ENCODE assay signal across 22 cellular contexts in the genomic region with DNA sequence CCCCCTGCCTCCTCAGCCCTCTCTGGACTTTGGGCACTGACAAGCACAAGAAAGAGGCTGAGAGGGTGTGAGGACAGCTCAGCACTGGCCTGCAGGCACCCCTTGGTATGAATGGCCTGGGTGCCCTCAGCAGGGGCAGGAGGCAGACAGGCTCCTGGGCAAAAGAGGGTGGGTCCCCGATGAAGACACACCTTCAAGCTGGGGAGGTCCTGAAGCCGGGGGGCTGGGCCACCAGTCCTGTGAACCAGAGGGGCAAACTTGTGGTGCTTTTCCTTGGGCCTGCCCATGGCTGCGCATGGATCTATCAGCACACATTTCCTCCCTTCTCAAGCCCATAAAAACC. TPM values are rescaled to one million over a fixed set of nuclear protein-coding genes. Genes with fewer than 3 reads are reported as not detected.
DNase-seq lines count a peak whose midpoint lies in the region; FAIRE-seq and TF ChIP-seq lines count a peak whose summit lies in the region.
"Had no signal": no experiment of that assay in that cellular context is flagged by ENCODE, and none has a peak within 500 bp of the region (broad histone marks: within the 10 kb centered on the region; RNA-seq: fewer than 3 reads in every experiment).

No MANE protein-coding gene starts in this region.

- no TSS peak for BruUV-seq in A673 (replicated peaks; lab: Mats Ljungman, UMichigan)

- H3K27me3 ChIP-seq in H1 (replicated peaks in 1 of 4; ENCODE audit: control insufficient read depth in 3 of 4, extremely low read depth in 1 of 4, insufficient read depth in 3 of 4, low read length in 3 of 4): peaks cover 0 to 3% (median 0%) of the 10 kb centered on the region in 4 experiments; a peak in 4 of 7 replicates
- peaks cover 40% of the 10 kb centered on the region for H3K27me3 ChIP-seq in osteoblast (ENCODE audit: insufficient read depth, low read length)
- H3K27me3 ChIP-seq in A673 (replicated peaks; ENCODE audit: insufficient read depth, low read depth, low read length, poor library complexity): no peaks in the 10 kb centered on the region
- H3K27me3 ChIP-seq: BLaER1 treated with 17β-estradiol and CSF1 and Interleukin-3, amounts not matched to agents 10 nM and 100 nM had no signal

- H3K9me3 Mint-ChIP-seq in chondrocyte (ENCODE audit: low read depth): no peaks in the 10 kb centered on the region
- H3K9me3 Mint-ChIP-seq: CD4-positive, alpha-beta T cell; CD8-positive, alpha-beta T cell had no signal

- H3K23ac ChIP-seq in H1 (ENCODE audit: insufficient read length): no peak overlapping the region

- H3K36me3 Mint-ChIP-seq in chondrocyte (ENCODE audit: low read depth): no peaks in the 10 kb centered on the region
- H3K36me3 Mint-ChIP-seq: CD8-positive, alpha-beta T cell had no signal

- no peak for TF ChIP-seq EP300 in H1 (IDR thresholded peaks at IDR 0.05; ENCODE audit: borderline replicate concordance in 1 of 2, low read depth in 2 of 2, low read length in 2 of 2)

- H3K36me3 ChIP-seq in H1 (ENCODE audit: control insufficient read depth in 2 of 4, insufficient read depth in 4 of 4, low read length in 3 of 4) (no peaks in the 10 kb centered on the region), osteoblast (ENCODE audit: insufficient read depth, low read length) (no peaks in the 10 kb centered on the region), A673 (ENCODE audit: insufficient read depth, low read length, poor library complexity, severe bottlenecking) (no peaks in the 10 kb centered on the region)

- H2AFZ ChIP-seq in H1 (ENCODE audit: low read length): no peak overlapping the region
- H2AFZ ChIP-seq in osteoblast (ENCODE audit: low read length): no peak overlapping the region

- H3K9me3 ChIP-seq in H1 (ENCODE audit: insufficient read depth in 2 of 2, low read depth in 1 of 2, low read length in 1 of 2) (no peaks in the 10 kb centered on the region), osteoblast (ENCODE audit: low read depth, low read length) (no peaks in the 10 kb centered on the region), A673 (ENCODE audit: low read depth, low read length, poor library complexity, severe bottlenecking) (no peaks in the 10 kb centered on the region)

- H4K20me1 ChIP-seq in H1 (replicated peaks in 1 of 2; ENCODE audit: control insufficient read depth in 1 of 2, insufficient read depth in 2 of 2, low read length in 2 of 2) (no peaks in the 10 kb centered on the region), osteoblast (ENCODE audit: insufficient read depth, low read length) (no peaks in the 10 kb centered on the region)

- TF ChIP-seq CTCF in chondrocyte (IDR thresholded peaks at IDR 0.05) (no peak), H1 (IDR thresholded peaks at IDR 0.05; ENCODE audit: control extremely low read depth in 1 of 3, insufficient read depth in 1 of 3, low read depth in 1 of 3, low read length in 3 of 3) (no peak), osteoblast (IDR thresholded peaks at IDR 0.05; ENCODE audit: extremely low read depth, low read depth, low read length) (no peak), A673 (conservative IDR thresholded peaks at IDR 0.05; ENCODE audit: low read depth, low read length) (no peak)

- H4K8ac ChIP-seq in H1 (ENCODE audit: extremely low read depth, insufficient read depth, low read length): no peak overlapping the region

- H3K27me3 Mint-ChIP-seq in chondrocyte (ENCODE audit: low read depth): peaks cover 1% of the 10 kb centered on the region

- intact Hi-C loops in A673 (cut with micrococcal nuclease; ENCODE audit: unreplicated experiment): no loop called here

- no peak overlapping the region for H2BK120ac ChIP-seq in H1 (replicated peaks; ENCODE audit: low read depth, low read length)

- H3K4me1 ChIP-seq in H1 (replicated peaks in 1 of 4; ENCODE audit: control insufficient read depth in 3 of 4, insufficient read depth in 4 of 4, low read length in 3 of 4) (peaks cover 0 to 29% (median 13%) of the 10 kb centered on the region in 4 experiments; a peak in 6 of 7 replicates), osteoblast (ENCODE audit: insufficient read depth, low read length) (no peaks in the 10 kb centered on the region), A673 (ENCODE audit: insufficient read depth, low read length, poor library complexity, severe bottlenecking) (no peaks in the 10 kb centered on the region)
- H3K4me1 ChIP-seq: Caco-2 had no signal

- H3K27ac Mint-ChIP-seq in chondrocyte (ENCODE audit: unreplicated experiment): no peak overlapping the region
- H3K27ac Mint-ChIP-seq: B cell; CD4-positive, alpha-beta T cell; CD8-positive, alpha-beta T cell had no signal

- H3K4ac ChIP-seq in H1 (replicated peaks; ENCODE audit: insufficient read length, low read depth, low read length): no peak overlapping the region

- WGBS in H1 (ENCODE audit: extremely low coverage in 1 of 2, insufficient coverage in 1 of 2, insufficient read length in 1 of 2, insufficient replicate concordance in 2 of 2, low coverage in 1 of 2, low lambda C conversion rate in 2 of 2, missing lambda C conversion rate in 1 of 2), 2 experiments: 100% methylated on average over 2 of the region's 3 CpGs; no CpG with 5 or more reads in 1 of the 2 experiments

- FAIRE-seq in H1 (lab: Jason Lieb, UNC): no peak
- FAIRE-seq: A204.1, D721Med, G401.6, GM12891, GM19239 had no signal

- no peak for TF ChIP-seq POLR2A in H1 (IDR thresholded peaks at IDR 0.05; ENCODE audit: control extremely low read depth in 1 of 2, low read depth in 2 of 2, low read length in 2 of 2)

- DNase-seq in chondrocyte (ENCODE audit: low spot score): peak; percentile 63
- DNase-seq in H1 (ENCODE audit: low read depth in 1 of 2, low spot score in 2 of 2): no peak
- peak; percentile 14 for DNase-seq in osteoblast (ENCODE audit: insufficient read length, low spot score, missing footprints)
- DNase-seq in A673 (ENCODE audit: low spot score): no peak
- DNase-seq in NCI-H1694 treated with DMSO at 0.1 percent for 48 hours (lab: John Stamatoyannopoulos, UW): no peak
- DNase-seq in mucosa of gallbladder (ENCODE audit: low spot score): no peak
- DNase-seq: 8988T; AML-193; Caco-2; Calu3; CD4-positive, alpha-beta T cell; CD8-positive, alpha-beta T cell; DMS79 treated with DMSO at 0.1 percent for 48 hours; GF-D8 had no signal

- no peak overlapping the region for H3K56ac ChIP-seq in H1 (replicated peaks; ENCODE audit: insufficient read length, low read depth, low read length)

- no peak overlapping the region for H4K5ac ChIP-seq in H1 (ENCODE audit: insufficient read length, low read depth, low read length)

- H3K4me2 ChIP-seq in H1 (ENCODE audit: insufficient read depth in 1 of 2, low read depth in 2 of 2, low read length in 2 of 2) (no peak overlapping the region), osteoblast (ENCODE audit: insufficient read depth, low read length) (no peak overlapping the region)

- no peak overlapping the region for H2BK20ac ChIP-seq in H1 (ENCODE audit: low read length)

- H3K4me3 ChIP-seq in H1 (ENCODE audit: extremely low read depth in 1 of 4, insufficient read depth in 2 of 4, low read depth in 3 of 4, low read length in 4 of 4) (no peak overlapping the region), osteoblast (ENCODE audit: insufficient read depth, low read length) (no peak overlapping the region), A673 (ENCODE audit: low read depth, low read length, poor library complexity, severe bottlenecking) (no peak overlapping the region)
- H3K4me3 ChIP-seq: BLaER1 treated with 17β-estradiol and CSF1 and Interleukin-3, amounts not matched to agents 10 nM and 100 nM had no signal

- H3K18ac ChIP-seq in H1 (ENCODE audit: extremely low read depth, low read length): no peak overlapping the region

- no peak overlapping the region for H3K14ac ChIP-seq in H1 (ENCODE audit: insufficient read length)

- no peak overlapping the region for H2BK12ac ChIP-seq in H1 (ENCODE audit: low read depth, low read length)

- H3K27ac ChIP-seq in H1 (ENCODE audit: low read depth, low read length) (no peak overlapping the region), osteoblast (ENCODE audit: low read depth, low read length) (no peak overlapping the region), A673 (ENCODE audit: low read depth, low read length, poor library complexity, severe bottlenecking) (no peak overlapping the region)
- H3K27ac ChIP-seq: C4-2B had no signal

- H3K79me2 ChIP-seq in H1 (ENCODE audit: control insufficient read depth in 1 of 2, insufficient read depth in 2 of 2, low read length in 2 of 2) (no peaks in the 10 kb centered on the region), osteoblast (ENCODE audit: insufficient read depth, low read length) (no peaks in the 10 kb centered on the region)

- H3K79me1 ChIP-seq in H1 (ENCODE audit: low read depth, low read length): no peaks in the 10 kb centered on the region

- POLR2A ChIA-PET in H1 (lab: Charles Lee; ENCODE audit: partially characterized antibody) (interaction anchor here (1.2 kb wide), 1 partner anchor 9 kb away, joined by 3 read pairs; no protein-coding TSS in a partner anchor), A673 (lab: Charles Lee; ENCODE audit: low non-redundant PET) (interaction anchor here (0.6 kb wide), 1 partner anchor 27 kb away, joined by 3 read pairs; no protein-coding TSS in a partner anchor)

- no peaks in the 10 kb centered on the region; the same call in 1 of the 2 replicates for H3K23me2 ChIP-seq in H1 (ENCODE audit: low read depth, low read length)

- H3K9ac ChIP-seq in H1 (replicated peaks in 1 of 4; ENCODE audit: extremely low read depth in 1 of 4, low read depth in 3 of 4, low read length in 3 of 4): no peak overlapping the region
- H3K9ac ChIP-seq: BLaER1 treated with 17β-estradiol and CSF1 and Interleukin-3, amounts not matched to agents 10 nM and 100 nM had no signal

- no peak overlapping the region for H3K4me3 Mint-ChIP-seq in chondrocyte (ENCODE audit: unreplicated experiment)
- H3K4me3 Mint-ChIP-seq: B cell; CD4-positive, alpha-beta T cell; CD8-positive, alpha-beta T cell had no signal

- H2BK5ac ChIP-seq in H1 (ENCODE audit: low read depth, low read length): no peak overlapping the region

- H4K91ac ChIP-seq in H1 (replicated peaks; ENCODE audit: insufficient read length, low read length): no peak overlapping the region

- no peak for TF ChIP-seq RAD21 in H1 (IDR thresholded peaks at IDR 0.05 in 1 of 2, conservative IDR thresholded peaks at IDR 0.05 in 1 of 2; ENCODE audit: low read depth in 2 of 2, low read length in 2 of 2)

- CTCF ChIA-PET in H1 (lab: Charles Lee; ENCODE audit: partially characterized antibody) (interaction anchor here (0.7 to 59.4 kb wide), 10 partner anchors 2 to 261 kb away, joined by 3 to 1374 read pairs (median 6); a partner anchor contains a TSS), A673 (lab: Charles Lee) (no interaction called here)

- no peak overlapping the region for H2AK5ac ChIP-seq in H1 (ENCODE audit: low read depth, low read length)

- H2BK15ac ChIP-seq in H1 (ENCODE audit: low read length): peak overlapping the region; percentile 16; the same call in 1 of the 2 replicates

- H3K4me1 Mint-ChIP-seq in chondrocyte (ENCODE audit: low read depth): peaks cover 15% of the 10 kb centered on the region
- H3K4me1 Mint-ChIP-seq: B cell had no signal

RNA-seq across cellular contexts. Expression of a gene that starts 22.8 kb away (rescaled TPM):
- 5.0 to 13.7 TPM (median 9.7 TPM) in 3 replicates for total RNA-seq in chondrocyte
- total RNA-seq in H1 (2021; fragmentation: NEBNext Ultra II Directional; extraction: Animal tissue kit (Norgen Biotek cat#: 25700)): 18.6 and 19.3 TPM in 2 replicates
- 29.2 and 30.1 TPM in 2 replicates for polyA plus RNA-seq in H1 (2011; rRNA removed)
- 33.7 TPM for polyA plus RNA-seq in H1 (2011; cell fraction: cytosol; rRNA removed)
- polyA plus RNA-seq in H1 (2011; cell fraction: nucleus; rRNA removed): 23.0 TPM
- polyA plus RNA-seq in H1 (2012, experiment 1 of 2): 24.7 to 33.7 TPM (median 28.7 TPM) in 4 replicates
- polyA plus RNA-seq in H1 (2012, experiment 2 of 2): 21.4 TPM
- 18.9 TPM for polyA plus RNA-seq in H1 (2013, experiment 1 of 2)
- polyA plus RNA-seq in H1 (2013, experiment 2 of 2): 20.3 TPM
- 9.3 and 11.0 TPM in 2 replicates for polyA minus RNA-seq in H1 (2011; rRNA and poly(A)+ RNA removed)
- polyA minus RNA-seq in H1 (2011; cell fraction: cytosol; rRNA and poly(A)+ RNA removed): 8.7 TPM
- polyA minus RNA-seq in H1 (2011; cell fraction: nucleus; rRNA and poly(A)+ RNA removed): 14.9 TPM
- 0.36 TPM in 1 of 2 replicates, not detected in the other for total RNA-seq in osteoblast
- 4.2 and 5.2 TPM in 2 replicates for total RNA-seq in A673 (2021)
- 4.0 TPM for total RNA-seq in mucosa of gallbladder

Comparison
In these comparisons a context has a peak if more than half of its experiments do, and no peak if none do; other contexts are left out.
1. DNase-seq: peak in chondrocyte (single experiment) and osteoblast (single experiment); none in H1 (0 of 2), A673 (single experiment), NCI-H1694 treated with DMSO at 0.1 percent for 48 hours (single experiment) and mucosa of gallbladder (single experiment).